ENCODE assay signal across 8 cellular contexts in genomic region chr19:20999731-21000352, GRCh38. TPM values are rescaled to one million over a fixed set of nuclear protein-coding genes. Genes with fewer than 3 reads are reported as not detected.
DNase-seq lines count a peak whose midpoint lies in the region; ATAC-seq and TF ChIP-seq lines count a peak whose summit lies in the region.

No MANE protein-coding gene starts in this region.

- peaks cover 0 to 8% (median 5%) of the 10 kb centered on the region in 4 donors for H3K4me1 Mint-ChIP-seq in CD4-positive, alpha-beta memory T cell
- peaks cover 8% of the 10 kb centered on the region for H3K4me1 Mint-ChIP-seq in activated naive CD8-positive, alpha-beta T cell treated with anti-CD3 and anti-CD28 coated beads, Interleukin-2, amount 50 U/mL, for 24 hours

- no peaks in the 10 kb centered on the region for H3K27me3 ChIP-seq in CD4-positive, alpha-beta memory T cell (ENCODE audit: insufficient read depth, low read length)
- H3K27me3 ChIP-seq in HUES64 (ENCODE audit: insufficient read depth, low read length), result no peaks in the 10 kb centered on the region
- no peaks in the 10 kb centered on the region for H3K27me3 ChIP-seq in transverse colon

- CTCF ChIA-PET in CD4-positive, alpha-beta memory T cell (lab: Charles Lee; ENCODE audit: partially characterized antibody), result interaction anchor here (1.4 kb wide), 1 partner anchor 10 kb away, joined by 3 read pairs; no protein-coding TSS in a partner anchor

- peak overlapping the region; percentile 47 to 66 for H3K4me3 ChIP-seq in CD4-positive, alpha-beta memory T cell (ENCODE audit: low read length in 2 of 2)
- H3K4me3 ChIP-seq in HUES64 (ENCODE audit: low read length) (peak overlapping the region; percentile 92), transverse colon (peak overlapping the region in 3 of 4 donors; percentile 35 to 50 (median 37))

- H3K27ac Mint-ChIP-seq in CD4-positive, alpha-beta memory T cell, result peak overlapping the region; percentile 41 to 77 (median 55)
- H3K27ac Mint-ChIP-seq in activated naive CD8-positive, alpha-beta T cell treated with anti-CD3 and anti-CD28 coated beads, Interleukin-2, amount 50 U/mL, for 24 hours, result peak overlapping the region; percentile 82

- 11% methylated on average over 29 of the region's 29 CpGs for WGBS in HUES64
- WGBS in transverse colon (ENCODE audit: low coverage in 1 of 2), 2 donors, result 13% methylated on average over 28 of the region's 29 CpGs; no CpG with 5 or more reads in 1 of the 2 donors

- H3K9ac ChIP-seq in HUES64 (ENCODE audit: low read depth, low read length), result peak overlapping the region; percentile 96

- ATAC-seq in GM19468 (IDR thresholded peaks at IDR 0.05; ENCODE audit: extremely low read depth, unreplicated experiment) (peak; percentile 92), left cardiac atrium (peak; percentile 100)
- peak; percentile 100 for ATAC-seq in activated naive CD8-positive, alpha-beta T cell treated with anti-CD3 and anti-CD28 coated beads, Interleukin-2, amount 50 U/mL, for 24 hours

- H3K4me3 Mint-ChIP-seq in CD4-positive, alpha-beta memory T cell, result peak overlapping the region; percentile 84 to 91 (median 86)
- H3K4me3 Mint-ChIP-seq in activated naive CD8-positive, alpha-beta T cell treated with anti-CD3 and anti-CD28 coated beads, Interleukin-2, amount 50 U/mL, for 24 hours, result peak overlapping the region; percentile 92

- peak; percentile 85 to 93 (median 91) for DNase-seq in CD4-positive, alpha-beta memory T cell
- DNase-seq in SK-N-DZ (ENCODE audit: low spot score) (peak; percentile 97), left cardiac atrium (peak; percentile 91), posterior cingulate gyrus (peak; percentile 83 to 98 (median 90)), transverse colon (peak; percentile 73)
- peak; percentile 85 for DNase-seq in activated naive CD8-positive, alpha-beta T cell treated with anti-CD3 and anti-CD28 coated beads, Interleukin-2, amount 50 U/mL, for 24 hours

- no peaks in the 10 kb centered on the region for H3K9me3 Mint-ChIP-seq in CD4-positive, alpha-beta memory T cell
- peaks cover 5% of the 10 kb centered on the region for H3K9me3 Mint-ChIP-seq in activated naive CD8-positive, alpha-beta T cell treated with anti-CD3 and anti-CD28 coated beads, Interleukin-2, amount 50 U/mL, for 24 hours

- POLR2A ChIA-PET in CD4-positive, alpha-beta memory T cell (lab: Charles Lee; ENCODE audit: partially characterized antibody), result interaction anchor here (0.7 to 1.6 kb wide), 7 partner anchors 18 to 767 kb away, joined by 3 to 22 read pairs (median 3); partner anchors contain the start of genes ZNF100, ZNF430, ZNF626 and ZNF714

- in situ Hi-C loops in transverse colon (cut with MboI; ENCODE audit: low pct_ligation_motif_present in 1 of 4, low pct_unique_long_range_greater_than_20kb in 1 of 4, low sequenced_read_pairs in 3 of 4), result no loop called here

- no peaks in the 10 kb centered on the region for H3K36me3 ChIP-seq in CD4-positive, alpha-beta memory T cell (ENCODE audit: insufficient read depth, low read length)
- H3K36me3 ChIP-seq in HUES64 (ENCODE audit: insufficient read depth, low read length) (no peaks in the 10 kb centered on the region), transverse colon (no peaks in the 10 kb centered on the region)

- no peaks in the 10 kb centered on the region for H3K27me3 Mint-ChIP-seq in CD4-positive, alpha-beta memory T cell
- no peaks in the 10 kb centered on the region for H3K27me3 Mint-ChIP-seq in activated naive CD8-positive, alpha-beta T cell treated with anti-CD3 and anti-CD28 coated beads, Interleukin-2, amount 50 U/mL, for 24 hours

- intact Hi-C loops in CD4-positive, alpha-beta memory T cell (cut with micrococcal nuclease), result loop anchor here (1.0 kb wide), 3 partner anchors 20 to 224 kb away; partner anchors contain the start of genes ZNF430, ZNF66 and ZNF714
- intact Hi-C loops in left cardiac atrium (cut with DNase I) (no loop called here), posterior cingulate gyrus (cut with DNase I) (loop anchor here (2.0 kb wide), 1 partner anchor 21 kb away; the partner anchor contains the start of gene ZNF430), transverse colon (cut with DNase I; ENCODE audit: low total_unique reads) (no loop called here)

- no peak overlapping the region for H3K27ac ChIP-seq in CD4-positive, alpha-beta memory T cell (ENCODE audit: low read depth, low read length)
- H3K27ac ChIP-seq in HUES64 (ENCODE audit: low read depth, low read length) (peak overlapping the region; percentile 66), transverse colon (no peak overlapping the region)

- TF ChIP-seq EP300 in transverse colon (IDR thresholded peaks at IDR 0.05; ENCODE audit: low read depth), result no peak

- TF ChIP-seq POLR2A in transverse colon (IDR thresholded peaks at IDR 0.05), result no peak

- no peak for TF ChIP-seq CTCF in transverse colon (IDR thresholded peaks at IDR 0.05)

- H3K9me3 ChIP-seq in CD4-positive, alpha-beta memory T cell (ENCODE audit: control insufficient read depth in 1 of 2, low read length in 2 of 2), result no peaks in the 10 kb centered on the region
- no peaks in the 10 kb centered on the region for H3K9me3 ChIP-seq in HUES64 (ENCODE audit: insufficient read depth, low read depth, low read length)
- H3K9me3 ChIP-seq in transverse colon, result no peaks in the 10 kb centered on the region

- peaks cover 5% of the 10 kb centered on the region for H3K4me1 ChIP-seq in CD4-positive, alpha-beta memory T cell (ENCODE audit: insufficient read depth, low read length)
- H3K4me1 ChIP-seq in HUES64 (ENCODE audit: insufficient read depth, low read length), result no peaks in the 10 kb centered on the region
- peaks cover 0 to 5% (median 0%) of the 10 kb centered on the region in 4 donors for H3K4me1 ChIP-seq in transverse colon

- no peaks in the 10 kb centered on the region for H3K36me3 Mint-ChIP-seq in CD4-positive, alpha-beta memory T cell
- H3K36me3 Mint-ChIP-seq in activated naive CD8-positive, alpha-beta T cell treated with anti-CD3 and anti-CD28 coated beads, Interleukin-2, amount 50 U/mL, for 24 hours (ENCODE audit: low read depth), result peaks cover 14% of the 10 kb centered on the region

RNA-seq across cellular contexts. Expression of gene ZNF430, which starts 20.6 kb away (rescaled TPM):
- 10 to 100 TPM; 41.9 to 50.3 TPM for total RNA-seq in CD4-positive, alpha-beta memory T cell
- 10 to 100 TPM; 45.0 to 57.5 TPM for polyA plus RNA-seq in CD4-positive, alpha-beta memory T cell
- 6.7 TPM for polyA plus RNA-seq in HUES64 (2013, experiment 1 of 2)
- polyA plus RNA-seq in HUES64 (2013, experiment 2 of 2), result 8.1 TPM
- 4.8 and 6.1 TPM in 2 replicates for polyA plus RNA-seq in SK-N-DZ (2014; cell fraction: cytosol; rRNA removed)
- 1.9 and 6.6 TPM in 2 replicates for polyA plus RNA-seq in SK-N-DZ (2014; cell fraction: nucleus; rRNA removed)
- total RNA-seq in left cardiac atrium, result 1 to 10 TPM; 4.7 to 7.4 TPM
- 1 to 10 TPM; 2.2 to 8.3 (median 4.3) TPM for total RNA-seq in transverse colon

Comparison
In these comparisons a context has a peak if more than half of its experiments do, and no peak if none do; other contexts are left out.
1. H3K4me3 ChIP-seq: peak in every context shown above with its lines; median percentile 92 in HUES64; 56 in CD4-positive, alpha-beta memory T cell; 37 in transverse colon.
2. RNA of gene ZNF430, which starts 20.6 kb away (total RNA-seq): 41.9 to 50.3 TPM in CD4-positive, alpha-beta memory T cell; 4.7 to 7.4 TPM in left cardiac atrium and 2.2 to 8.3 TPM in transverse colon; every median in the first group is over 4 times any median in the second.
3. intact Hi-C loops: an anchor here in CD4-positive, alpha-beta memory T cell (1.0 kb wide) and posterior cingulate gyrus (2.0 kb wide); none called in left cardiac atrium and transverse colon.
4. Peak in every context shown above with its lines, with median percentiles within 50 percentile points of each other: DNase-seq and ATAC-seq.